14 cellular contexts compared by ENCODE assay signal in genomic region chr11:83115992-83116641, GRCh38. TPM values are rescaled to one million over a fixed set of nuclear protein-coding genes. Genes with fewer than 3 reads are reported as not detected.
A peak's percentile ranks its signal among the peaks of the same experiment; 100 is the strongest.
DNase-seq lines count a peak whose midpoint lies in the region; ATAC-seq and TF ChIP-seq lines count a peak whose summit lies in the region.
"Had no signal": no experiment of that assay in that cellular context is flagged by ENCODE, and none has a peak within 500 bp of the region (broad histone marks: within the 10 kb centered on the region; RNA-seq: fewer than 3 reads in every experiment).

No MANE protein-coding gene starts in this region.

- H3K9me3 ChIP-seq in liver (ENCODE audit: control insufficient read depth in 4 of 4, low read length in 3 of 4) (no peaks in the 10 kb centered on the region), subcutaneous abdominal adipose tissue (ENCODE audit: control insufficient read depth in 5 of 5, low read length in 5 of 5) (no peaks in the 10 kb centered on the region), tibial artery (no peaks in the 10 kb centered on the region)
- H3K9me3 ChIP-seq: psoas muscle had no signal

- H3K4me3 ChIP-seq in liver (ENCODE audit: low read depth in 1 of 3, low read length in 3 of 3) = peak overlapping the region in 1 of 3 donors; percentile 1
- peak overlapping the region in 3 of 5 donors; percentile 33 to 53 (median 48) for H3K4me3 ChIP-seq in subcutaneous abdominal adipose tissue (ENCODE audit: low read depth in 1 of 5, low read length in 5 of 5)
- H3K4me3 ChIP-seq in tibial artery = no peak overlapping the region

- intact Hi-C loops in tibial artery (cut with DNase I; ENCODE audit: low total_unique reads) = no loop called here

- H3K27ac Mint-ChIP-seq in activated naive CD4-positive, alpha-beta T cell treated with anti-CD3 and anti-CD28 coated beads, Interleukin-2, amount 50 U/mL, for 24 hours = peak overlapping the region; percentile 35
- no peak overlapping the region for H3K27ac Mint-ChIP-seq in activated T-helper 17 cell treated with anti-CD3 and anti-CD28 coated beads, Interleukin-2, amount 50 U/mL, for 72 hours
- H3K27ac Mint-ChIP-seq: mesothelial cell of epicardium had no signal

- TF ChIP-seq RAD21 in liver (IDR thresholded peaks at IDR 0.05) = no peak

- H3K4me3 Mint-ChIP-seq in activated naive CD4-positive, alpha-beta T cell treated with anti-CD3 and anti-CD28 coated beads, Interleukin-2, amount 50 U/mL, for 24 hours = peak overlapping the region; percentile 58
- H3K4me3 Mint-ChIP-seq in activated T-helper 17 cell treated with anti-CD3 and anti-CD28 coated beads, Interleukin-2, amount 50 U/mL, for 72 hours = peak overlapping the region; percentile 25
- H3K4me3 Mint-ChIP-seq: mesothelial cell of epicardium had no signal

- H3K4me1 ChIP-seq in liver (ENCODE audit: control insufficient read depth in 4 of 4, insufficient read depth in 4 of 4, low read length in 3 of 4) (peaks cover 8 to 34% (median 13%) of the 10 kb centered on the region in 4 donors), subcutaneous abdominal adipose tissue (ENCODE audit: control insufficient read depth in 5 of 5, insufficient read depth in 5 of 5, low read length in 5 of 5) (peaks cover 0 to 70% (median 31%) of the 10 kb centered on the region in 5 donors), tibial artery (peaks cover 0 to 8% (median 3%) of the 10 kb centered on the region in 4 donors)
- H3K4me1 ChIP-seq: psoas muscle had no signal

- peaks cover 4% of the 10 kb centered on the region for H3K36me3 Mint-ChIP-seq in activated naive CD4-positive, alpha-beta T cell treated with anti-CD3 and anti-CD28 coated beads, Interleukin-2, amount 50 U/mL, for 24 hours
- no peaks in the 10 kb centered on the region for H3K36me3 Mint-ChIP-seq in activated T-helper 17 cell treated with anti-CD3 and anti-CD28 coated beads, Interleukin-2, amount 50 U/mL, for 72 hours (ENCODE audit: low read depth)
- H3K36me3 Mint-ChIP-seq: mesothelial cell of epicardium had no signal

- no peak for ATAC-seq in activated T-helper 17 cell treated with anti-CD3 and anti-CD28 coated beads, Interleukin-2, amount 50 U/mL, for 72 hours (replicated peaks)
- no peak for ATAC-seq in GM19023 (IDR thresholded peaks at IDR 0.05; ENCODE audit: unreplicated experiment)
- ATAC-seq in GM18907 (IDR thresholded peaks at IDR 0.05; ENCODE audit: unreplicated experiment) = no peak
- ATAC-seq: psoas muscle, Right ventricle myocardium inferior had no signal

- no peaks in the 10 kb centered on the region for H3K9me3 Mint-ChIP-seq in activated naive CD4-positive, alpha-beta T cell treated with anti-CD3 and anti-CD28 coated beads, Interleukin-2, amount 50 U/mL, for 24 hours
- no peaks in the 10 kb centered on the region for H3K9me3 Mint-ChIP-seq in activated T-helper 17 cell treated with anti-CD3 and anti-CD28 coated beads, Interleukin-2, amount 50 U/mL, for 72 hours
- H3K9me3 Mint-ChIP-seq: mesothelial cell of epicardium had no signal

- no peak overlapping the region for H3K9ac ChIP-seq in liver (ENCODE audit: low read depth in 1 of 2, low read length in 2 of 2)
- peak overlapping the region in 1 of 5 donors; percentile 64 for H3K9ac ChIP-seq in subcutaneous abdominal adipose tissue (ENCODE audit: low read length in 5 of 5)

- TF ChIP-seq CTCF in liver (IDR thresholded peaks at IDR 0.05; ENCODE audit: low read depth, low read length, missing input control) (no peak), tibial artery (IDR thresholded peaks at IDR 0.05) (no peak)

- H3K27ac ChIP-seq in liver (ENCODE audit: low read depth in 1 of 2, low read length in 2 of 2) (no peak overlapping the region), subcutaneous abdominal adipose tissue (ENCODE audit: low read depth, low read length) (peak overlapping the region; percentile 74), tibial artery (no peak overlapping the region)
- H3K27ac ChIP-seq: psoas muscle had no signal

- peaks cover 64% of the 10 kb centered on the region for H3K4me1 Mint-ChIP-seq in activated naive CD4-positive, alpha-beta T cell treated with anti-CD3 and anti-CD28 coated beads, Interleukin-2, amount 50 U/mL, for 24 hours
- peaks cover 5% of the 10 kb centered on the region for H3K4me1 Mint-ChIP-seq in activated T-helper 17 cell treated with anti-CD3 and anti-CD28 coated beads, Interleukin-2, amount 50 U/mL, for 72 hours

- WGBS in liver = 87% methylated on average over 3 of the region's 3 CpGs

- H3K36me3 ChIP-seq in liver (ENCODE audit: control insufficient read depth in 4 of 4, insufficient read depth in 3 of 4, low read depth in 1 of 4, low read length in 3 of 4) (no peaks in the 10 kb centered on the region), subcutaneous abdominal adipose tissue (ENCODE audit: control insufficient read depth in 5 of 5, insufficient read depth in 5 of 5, low read length in 5 of 5) (no peaks in the 10 kb centered on the region), tibial artery (no peaks in the 10 kb centered on the region)

- no peak for DNase-seq in activated naive CD4-positive, alpha-beta T cell treated with Interleukin-2 at 50 U/mL for 16 hours
- DNase-seq in tibial artery = no peak
- DNase-seq: foreskin melanocyte, NCI-H187 treated with DMSO at 0.1 percent for 48 hours, NCI-H82, psoas muscle had no signal

- H3K27me3 ChIP-seq in liver (ENCODE audit: control insufficient read depth in 4 of 4, insufficient read depth in 4 of 4, low read length in 3 of 4) (no peaks in the 10 kb centered on the region), subcutaneous abdominal adipose tissue (ENCODE audit: control insufficient read depth in 5 of 5, insufficient read depth in 4 of 5, low read length in 5 of 5) (no peaks in the 10 kb centered on the region), tibial artery (no peaks in the 10 kb centered on the region)

- no peaks in the 10 kb centered on the region for H3K27me3 Mint-ChIP-seq in activated naive CD4-positive, alpha-beta T cell treated with anti-CD3 and anti-CD28 coated beads, Interleukin-2, amount 50 U/mL, for 24 hours
- peaks cover 3% of the 10 kb centered on the region for H3K27me3 Mint-ChIP-seq in activated T-helper 17 cell treated with anti-CD3 and anti-CD28 coated beads, Interleukin-2, amount 50 U/mL, for 72 hours

TF ChIP-seq in liver, 16 proteins besides CTCF, POLR2A, EP300 and RAD21 (continues in another document):
- TF ChIP-seq REST (IDR thresholded peaks at IDR 0.05) = no peak
- TF ChIP-seq MAX (IDR thresholded peaks at IDR 0.05) = no peak
- TF ChIP-seq JUND (IDR thresholded peaks at IDR 0.05) = peak in 1 of 2 donors; percentile 17
- no peak for TF ChIP-seq RXRA (IDR thresholded peaks at IDR 0.05)
- no peak for TF ChIP-seq NR2F2 (IDR thresholded peaks at IDR 0.05)
- TF ChIP-seq ATF3 (IDR thresholded peaks at IDR 0.05) = no peak
- TF ChIP-seq GABPA (IDR thresholded peaks at IDR 0.05 in 1 of 2, conservative IDR thresholded peaks at IDR 0.05 in 1 of 2) = no peak
- TF ChIP-seq HNF4G (IDR thresholded peaks at IDR 0.05) = no peak
- no peak for TF ChIP-seq EGR1 (IDR thresholded peaks at IDR 0.05; ENCODE audit: low read depth in 2 of 2)
- TF ChIP-seq FOXA1 (IDR thresholded peaks at IDR 0.05) = peak; percentile 24

RNA-seq across cellular contexts. Expression of gene PCF11, which starts 40.8 kb away (rescaled TPM):
- total RNA-seq in activated T-helper 17 cell treated with anti-CD3 and anti-CD28 coated beads, Interleukin-2, amount 50 U/mL, for 72 hours = 10 to 100 TPM; 50.1 to 84.8 TPM
- total RNA-seq in liver = 10 to 100 TPM; 30.3 to 39.7 TPM
- polyA plus RNA-seq in liver = 1 to 10 TPM; 5.9 to 7.8 TPM

RNA-seq across cellular contexts. Expression of gene RAB30, which starts 44.4 kb away (rescaled TPM):
- 1 to 10 TPM; 7.0 to 8.7 TPM for total RNA-seq in activated T-helper 17 cell treated with anti-CD3 and anti-CD28 coated beads, Interleukin-2, amount 50 U/mL, for 72 hours
- 1 to 10 TPM; 3.1 to 5.4 TPM for total RNA-seq in liver
- polyA plus RNA-seq in liver = 1 to 10 TPM; 2.4 to 3.3 TPM

Comparison
In these comparisons a context has a peak if more than half of its experiments do, and no peak if none do; other contexts are left out.
1. H3K4me3 ChIP-seq: peak in subcutaneous abdominal adipose tissue (3 of 5); none in tibial artery (0 of 2).